ENCODE assay signal across 18 cellular contexts in genomic region chr5:175659546-175660248, GRCh38. TPM values are rescaled to one million over a fixed set of nuclear protein-coding genes. Genes with fewer than 3 reads are reported as not detected.
DNase-seq lines count a peak whose midpoint lies in the region; ATAC-seq, FAIRE-seq and TF ChIP-seq lines count a peak whose summit lies in the region.
"Had no signal": no experiment of that assay in that cellular context is flagged by ENCODE, and none has a peak within 500 bp of the region (broad histone marks: within the 10 kb centered on the region; RNA-seq: fewer than 3 reads in every experiment).

No MANE protein-coding gene starts in this region.

- in situ Hi-C loops in HepG2 (cut with HindIII; ENCODE audit: extremely low pct_ligation_motif_present, low pct_unique_long_range_greater_than_20kb), result no loop called here

- intact Hi-C loops in HepG2 (cut with micrococcal nuclease; ENCODE audit: unreplicated experiment), result no loop called here
- intact Hi-C loops in right lobe of liver (cut with DNase I), result no loop called here
- intact Hi-C loops in prostate gland (cut with DNase I), result loop anchor here (5.0 kb wide), 2 partner anchors 33 to 127 kb away; no protein-coding TSS in a partner anchor

- CTCF ChIA-PET in HepG2 (lab: Yijun Ruan, JAX; ENCODE audit: low intra/inter-chr PET ratio, low total read pairs), result no interaction called here

- POLR2A ChIA-PET in HepG2 (lab: Yijun Ruan, JAX), result no interaction called here

- no peaks in the 10 kb centered on the region for H4K20me1 ChIP-seq in HepG2 (ENCODE audit: insufficient read depth, low read length)

- BruUV-seq in HepG2 (replicated peaks; lab: Mats Ljungman, UMichigan), result no TSS peak

- peaks cover 3% of the 10 kb centered on the region for H3K36me3 Mint-ChIP-seq in T-helper 17 cell (ENCODE audit: low read depth)

- H3K27ac Mint-ChIP-seq in T-helper 17 cell, result no peak overlapping the region
- H3K27ac Mint-ChIP-seq in stimulated activated naive CD8-positive, alpha-beta T cell treated with anti-CD3 and anti-CD28 coated beads, Interleukin-15, amount 100 ng/mL, for 72 hours, result peak overlapping the region in 1 of 2 donors; percentile 89
- H3K27ac Mint-ChIP-seq: B cell, H9 had no signal

- peaks cover 0 to 17% of the 10 kb centered on the region in 2 experiments; a peak in 3 of 5 replicates for H3K27me3 ChIP-seq in HepG2 (ENCODE audit: control insufficient read depth in 1 of 2, insufficient read depth in 2 of 2, low read length in 2 of 2)
- H3K27me3 ChIP-seq in right lobe of liver, result no peaks in the 10 kb centered on the region
- H3K27me3 ChIP-seq in prostate gland (replicated peaks; ENCODE audit: insufficient read depth), result no peaks in the 10 kb centered on the region
- H3K27me3 ChIP-seq: thyroid gland had no signal

- TF ChIP-seq EP300 in HepG2 (IDR thresholded peaks at IDR 0.05; ENCODE audit: low read depth in 2 of 2, low read length in 2 of 2) (no peak), HepG2 (CRISPR knock-in tag; IDR thresholded peaks at IDR 0.05; ENCODE audit: borderline replicate concordance) (no peak)

- no peak overlapping the region for H3K9ac ChIP-seq in HepG2 (ENCODE audit: insufficient read depth, low read depth, low read length)

- 2% methylated on average over 6 of the region's 13 CpGs for WGBS in HepG2 (ENCODE audit: low lambda C conversion rate)
- WGBS in right lobe of liver (ENCODE audit: insufficient coverage, low coverage, low lambda C conversion rate, missing lambda C conversion rate), result 38% methylated on average over 7 of the region's 13 CpGs
- WGBS in prostate gland, result 69% methylated on average over 13 of the region's 13 CpGs

- TF ChIP-seq POLR2A in HepG2 (IDR thresholded peaks at IDR 0.05; ENCODE audit: insufficient read depth in 1 of 2, low read depth in 2 of 2, low read length in 2 of 2), result no peak
- no peak for TF ChIP-seq POLR2A in right lobe of liver (IDR thresholded peaks at IDR 0.05)
- TF ChIP-seq POLR2A in prostate gland (IDR thresholded peaks at IDR 0.05), result no peak

- no peak overlapping the region for H3K27ac ChIP-seq in HepG2 (ENCODE audit: extremely low read length, insufficient read depth, low read length)
- H3K27ac ChIP-seq in right lobe of liver, result no peak overlapping the region
- no peak overlapping the region for H3K27ac ChIP-seq in prostate gland
- H3K27ac ChIP-seq: foreskin keratinocyte, thyroid gland had no signal

- H3K4me3 ChIP-seq in HepG2 (replicated peaks in 1 of 3; ENCODE audit: insufficient read depth in 1 of 3, low read depth in 2 of 3, low read length in 3 of 3), result no peak overlapping the region
- H3K4me3 ChIP-seq in right lobe of liver, result no peak overlapping the region
- H3K4me3 ChIP-seq in prostate gland, result no peak overlapping the region
- H3K4me3 ChIP-seq: thyroid gland had no signal

- no peak for TF ChIP-seq RAD21 in HepG2 (CRISPR knock-in tag; IDR thresholded peaks at IDR 0.05)

- DNase-seq in HepG2 (ENCODE audit: low spot score) (no peak), right lobe of liver (no peak), T-helper 17 cell (no peak), left kidney (ENCODE audit: low read depth, low spot score) (peak; percentile 70), NCI-H1436 treated with DMSO at 0.1 percent for 48 hours (lab: John Stamatoyannopoulos, UW) (no peak), prostate gland (ENCODE audit: low spot score) (no peak), NOMO-1 (lab: John Stamatoyannopoulos, UW; ENCODE audit: unreplicated experiment in 2 of 2) (no peak)
- DNase-seq in stimulated activated naive CD8-positive, alpha-beta T cell treated with anti-CD3 and anti-CD28 coated beads, Interleukin-15, amount 100 ng/mL, for 72 hours, result no peak
- DNase-seq: activated gamma-delta T cell treated with Interleukin-2 at 50 U/mL for 16 hours, foreskin keratinocyte, H9, KBM-7, NCI-H146, NCI-H446, OCI-M1, thyroid gland had no signal

- TF ChIP-seq CTCF in HepG2 (CRISPR knock-in tag; IDR thresholded peaks at IDR 0.05) (no peak), right lobe of liver (IDR thresholded peaks at IDR 0.05) (no peak), prostate gland (IDR thresholded peaks at IDR 0.05) (no peak)

- peaks cover 57% of the 10 kb centered on the region for H3K4me1 Mint-ChIP-seq in T-helper 17 cell
- H3K4me1 Mint-ChIP-seq in stimulated activated naive CD8-positive, alpha-beta T cell treated with anti-CD3 and anti-CD28 coated beads, Interleukin-15, amount 100 ng/mL, for 72 hours, result peaks cover 90% of the 10 kb centered on the region

- H3K4me1 ChIP-seq in HepG2 (ENCODE audit: insufficient read depth, low read length) (0 out of 2 replicates have a peak, but pooled peaks cover 2% of the 10 kb centered on the region), right lobe of liver (peaks cover 0 to 4% (median 0%) of the 10 kb centered on the region in 4 donors), prostate gland (replicated peaks) (no peaks in the 10 kb centered on the region)
- H3K4me1 ChIP-seq: foreskin keratinocyte had no signal

- no peak overlapping the region for H3K4me2 ChIP-seq in HepG2 (ENCODE audit: low read depth, low read length)

- no peaks in the 10 kb centered on the region for H3K27me3 Mint-ChIP-seq in T-helper 17 cell
- no peaks in the 10 kb centered on the region for H3K27me3 Mint-ChIP-seq in stimulated activated naive CD8-positive, alpha-beta T cell treated with anti-CD3 and anti-CD28 coated beads, Interleukin-15, amount 100 ng/mL, for 72 hours

- ATAC-seq in HepG2 (peak; percentile 57; the same call in 2 of the 3 replicates), right lobe of liver (no peak), T-helper 17 cell (no peak)
- no peak for ATAC-seq in stimulated activated naive CD8-positive, alpha-beta T cell treated with anti-CD3 and anti-CD28 coated beads, Interleukin-15, amount 100 ng/mL, for 72 hours

- FAIRE-seq in HepG2 (lab: Jason Lieb, UNC), result no peak

- no peaks in the 10 kb centered on the region for H3K9me3 ChIP-seq in HepG2 (ENCODE audit: low read length)
- no peaks in the 10 kb centered on the region for H3K9me3 ChIP-seq in right lobe of liver
- no peaks in the 10 kb centered on the region for H3K9me3 ChIP-seq in T-helper 17 cell (ENCODE audit: control insufficient read depth, low read length, poor library complexity, severe bottlenecking)
- no peaks in the 10 kb centered on the region for H3K9me3 ChIP-seq in prostate gland
- H3K9me3 ChIP-seq: thyroid gland had no signal

- no peaks in the 10 kb centered on the region for H3K79me2 ChIP-seq in HepG2 (ENCODE audit: insufficient read depth, low read length)

- H3K36me3 ChIP-seq in HepG2 (replicated peaks in 1 of 2; ENCODE audit: control insufficient read depth in 1 of 2, insufficient read depth in 2 of 2, low read length in 2 of 2) (no peaks in the 10 kb centered on the region), right lobe of liver (no peaks in the 10 kb centered on the region), prostate gland (no peaks in the 10 kb centered on the region)
- H3K36me3 ChIP-seq: thyroid gland had no signal

- H3K4me3 Mint-ChIP-seq in T-helper 17 cell, result peak overlapping the region; percentile 92
- H3K4me3 Mint-ChIP-seq in stimulated activated naive CD8-positive, alpha-beta T cell treated with anti-CD3 and anti-CD28 coated beads, Interleukin-15, amount 100 ng/mL, for 72 hours, result peak overlapping the region; percentile 7 to 88
- H3K4me3 Mint-ChIP-seq: B cell had no signal

- no peak overlapping the region for H2AFZ ChIP-seq in HepG2 (ENCODE audit: low read length)

- no peaks in the 10 kb centered on the region for H3K9me3 Mint-ChIP-seq in stimulated activated naive CD8-positive, alpha-beta T cell treated with anti-CD3 and anti-CD28 coated beads, Interleukin-15, amount 100 ng/mL, for 72 hours
- H3K9me3 Mint-ChIP-seq: H9 had no signal

RNA-seq across cellular contexts. Expression of gene HRH2, which starts 1.8 kb away (rescaled TPM):
- not detected in 2 replicates for total RNA-seq in HepG2 (2016; rRNA removed; fragmentation: Illumina TruSeq; extraction: Trizol)
- total RNA-seq in HepG2 (2016; cell fraction: cytosol; rRNA removed; fragmentation: Illumina TruSeq; extraction: Trizol; ENCODE audit: low read depth), result not detected in 2 replicates
- total RNA-seq in HepG2 (2016; cell fraction: insoluble cytoplasmic fraction; rRNA removed; fragmentation: Illumina TruSeq; extraction: Trizol), result not detected in 2 replicates
- total RNA-seq in HepG2 (2016; cell fraction: membrane; rRNA removed; fragmentation: Illumina TruSeq; extraction: Trizol), result not detected in 2 replicates
- total RNA-seq in HepG2 (2016; cell fraction: nucleus; rRNA removed; fragmentation: Illumina TruSeq; extraction: Trizol), result not detected in 2 replicates
- polyA plus RNA-seq in HepG2 (2011; rRNA removed), result not detected in 2 replicates
- polyA plus RNA-seq in HepG2 (2011; cell fraction: cytosol; rRNA removed), result not detected in 2 replicates
- polyA plus RNA-seq in HepG2 (2011; cell fraction: nucleus; rRNA removed), result not detected in 2 replicates
- polyA plus RNA-seq in HepG2 (2012), result not detected in 2 replicates
- not detected in 2 replicates for polyA plus RNA-seq in HepG2 (2016; cell fraction: cytosol; fragmentation: Illumina TruSeq; extraction: Trizol; ENCODE audit: low read depth)
- not detected in 2 replicates for polyA plus RNA-seq in HepG2 (2016; cell fraction: insoluble cytoplasmic fraction; fragmentation: Illumina TruSeq; extraction: Trizol; ENCODE audit: low read depth)
- not detected in 2 replicates for polyA plus RNA-seq in HepG2 (2016; cell fraction: membrane; fragmentation: Illumina TruSeq; extraction: Trizol; ENCODE audit: low read depth)
- not detected in 2 replicates for polyA plus RNA-seq in HepG2 (2016; cell fraction: nucleus; fragmentation: Illumina TruSeq; extraction: Trizol; ENCODE audit: insufficient read depth, low read depth)
- polyA minus RNA-seq in HepG2 (2011; rRNA and poly(A)+ RNA removed; ENCODE audit: low replicate concordance), result 0.04 TPM in 1 of 2 replicates, not detected in the other
- polyA minus RNA-seq in HepG2 (2011; cell fraction: cytosol; rRNA and poly(A)+ RNA removed), result not detected in 2 replicates
- not detected in 2 replicates for polyA minus RNA-seq in HepG2 (2011; cell fraction: nucleus; rRNA and poly(A)+ RNA removed)
- 1 to 10 TPM in 2 of 6 experiments, under 1 TPM in 4; 0.29 to 2.5 (median 0.87) TPM for total RNA-seq in right lobe of liver
- 1 to 10 TPM; 2.8 to 4.9 TPM for total RNA-seq in T-helper 17 cell
- 1 to 10 TPM in 1 of 2 donors, under 1 TPM in 1; 0.55 to 5.3 TPM for total RNA-seq in prostate gland
- total RNA-seq: B cell, foreskin keratinocyte, osteocyte had no signal
- polyA plus RNA-seq: foreskin keratinocyte had no signal
